In genomic region chr10:89701238-89702120, GRCh38 we compare ENCODE assay signal across 1 cellular context.
TF ChIP-seq lines count a peak whose summit lies in the region.

KIF20B (plus strand) TSS chr10:89701590; CDS start chr10:89705295, 3,705 bp downstream.

TF ChIP-seq in HEK293, 187 proteins besides CTCF, POLR2A, EP300 and RAD21 (continued from another document and continues in another):
- TF ChIP-seq ZBTB49 (tag by site-specific recombination; IDR thresholded peaks at IDR 0.05; ENCODE audit: low read depth) (no peak), HOXD13 (CRISPR knock-in tag; IDR thresholded peaks at IDR 0.05; ENCODE audit: borderline replicate concordance) (no peak), ZNF580 (tag by site-specific recombination; IDR thresholded peaks at IDR 0.05) (peak; percentile 59; the same call in 1 of the 2 replicates), ZNF184 (tag by site-specific recombination; IDR thresholded peaks at IDR 0.05) (0 out of 2 replicates have a peak, but pooled peaks have one; percentile 30), ZNF280D (tag by site-specific recombination; IDR thresholded peaks at IDR 0.05) (peak; percentile 77; the same call in 1 of the 2 replicates), ZBTB21 (tag by site-specific recombination; IDR thresholded peaks at IDR 0.05) (peak; percentile 89), ZNF521 (tag by site-specific recombination; IDR thresholded peaks at IDR 0.05) (no peak), ZNF132 (tag by site-specific recombination; IDR thresholded peaks at IDR 0.05; ENCODE audit: borderline replicate concordance) (no peak), SP3 (tag by site-specific recombination; IDR thresholded peaks at IDR 0.05) (peak; percentile 90), ZNF324 (tag by site-specific recombination; IDR thresholded peaks at IDR 0.05) (no peak; the same call in 1 of the 2 replicates), ZNF280C (tag by site-specific recombination; IDR thresholded peaks at IDR 0.05) (no peak), GLIS1 (tag by site-specific recombination; IDR thresholded peaks at IDR 0.05) (peak; percentile 42; the same call in 1 of the 2 replicates), ZNF585B (tag by site-specific recombination; IDR thresholded peaks at IDR 0.05) (no peak), ZFP37 (tag by site-specific recombination; IDR thresholded peaks at IDR 0.05) (peak; percentile 90), ZEB2 (tag by site-specific recombination; IDR thresholded peaks at IDR 0.05) (peak; percentile 98), ZNF121 (tag by site-specific recombination; IDR thresholded peaks at IDR 0.05) (peak; percentile 33; the same call in 1 of the 2 replicates), GLI4 (tag by site-specific recombination; IDR thresholded peaks at IDR 0.05) (no peak), ZBTB11 (tag by site-specific recombination; conservative IDR thresholded peaks at IDR 0.05; ENCODE audit: low read depth) (peak; percentile 54), ZSCAN16 (tag by site-specific recombination; IDR thresholded peaks at IDR 0.05) (no peak), ZNF416 (tag by site-specific recombination; IDR thresholded peaks at IDR 0.05) (no peak), ZNF76 (tag by site-specific recombination; IDR thresholded peaks at IDR 0.05; ENCODE audit: borderline replicate concordance, low read depth) (peak; percentile 91), ZNF558 (tag by site-specific recombination; IDR thresholded peaks at IDR 0.05) (peak; percentile 53; the same call in 1 of the 2 replicates), ZSCAN23 (tag by site-specific recombination; IDR thresholded peaks at IDR 0.05) (peak; percentile 77; the same call in 1 of the 2 replicates), ZSCAN18 (tag by site-specific recombination; IDR thresholded peaks at IDR 0.05) (no peak), ZBTB1 (tag by site-specific recombination; IDR thresholded peaks at IDR 0.05) (peak; percentile 90), ZNF660 (tag by site-specific recombination; IDR thresholded peaks at IDR 0.05) (peak; percentile 73; the same call in 1 of the 2 replicates), REPIN1 (tag by site-specific recombination; IDR thresholded peaks at IDR 0.05; ENCODE audit: low read depth) (peak; percentile 91; the same call in 1 of the 2 replicates), ZSCAN30 (tag by site-specific recombination; IDR thresholded peaks at IDR 0.05) (peak; percentile 50; the same call in 1 of the 2 replicates), GFI1B (tag by site-specific recombination; IDR thresholded peaks at IDR 0.05) (0 out of 2 replicates have a peak, but pooled peaks have one; percentile 63), ZNF394 (tag by site-specific recombination; IDR thresholded peaks at IDR 0.05; ENCODE audit: borderline replicate concordance) (peak; percentile 72), ZNF48 (tag by site-specific recombination; IDR thresholded peaks at IDR 0.05) (no peak), RBAK (tag by site-specific recombination; IDR thresholded peaks at IDR 0.05) (no peak), ZNF777 (tag by site-specific recombination; IDR thresholded peaks at IDR 0.05; ENCODE audit: borderline replicate concordance) (no peak), KLF8 (tag by site-specific recombination; IDR thresholded peaks at IDR 0.05) (peak; percentile 54; the same call in 1 of the 2 replicates), MYNN (tag by site-specific recombination; IDR thresholded peaks at IDR 0.05; ENCODE audit: borderline replicate concordance) (peak; percentile 56; the same call in 1 of the 2 replicates), ZNF639 (tag by site-specific recombination; IDR thresholded peaks at IDR 0.05) (peak; percentile 88), ATF2 (tag by site-specific recombination; IDR thresholded peaks at IDR 0.05; ENCODE audit: low read depth) (peak; percentile 63; the same call in 1 of the 2 replicates), ZNF677 (tag by site-specific recombination; IDR thresholded peaks at IDR 0.05) (no peak), IKZF3 (tag by site-specific recombination; IDR thresholded peaks at IDR 0.05) (peak; percentile 56; the same call in 1 of the 2 replicates), ZNF398 (tag by site-specific recombination; IDR thresholded peaks at IDR 0.05) (peak; percentile 78), SETDB1 (IDR thresholded peaks at IDR 0.05; ENCODE audit: insufficient read length, low read length) (peak; percentile 72), BCL6B (tag by site-specific recombination; IDR thresholded peaks at IDR 0.05) (no peak)
